Comparison of ENCODE assay signal across 8 cellular contexts in genomic region chr1:1890506-1891348, GRCh38. TPM values are rescaled to one million over a fixed set of nuclear protein-coding genes. Genes with fewer than 3 reads are reported as not detected.
DNase-seq lines count a peak whose midpoint lies in the region; ATAC-seq and TF ChIP-seq lines count a peak whose summit lies in the region.

Gene GNB1 (minus strand): TSS chr1:1891087. CDS start chr1:1825453, 65,634 bp downstream.

- peaks cover 69% of the 10 kb centered on the region for H3K4me1 ChIP-seq in CD4-positive, CD25-positive, alpha-beta regulatory T cell (ENCODE audit: control insufficient read depth, insufficient read depth, low read length, poor library complexity, severe bottlenecking)
- H3K4me1 ChIP-seq in endodermal cell (ENCODE audit: control insufficient read depth, insufficient read depth, low read length): peaks cover 9% of the 10 kb centered on the region
- peaks cover 22% of the 10 kb centered on the region for H3K4me1 ChIP-seq in mesodermal cell (ENCODE audit: control insufficient read depth, insufficient read depth, low read length, poor library complexity, severe bottlenecking)

- DNase-seq in CD4-positive, CD25-positive, alpha-beta regulatory T cell: peak; percentile 81 to 93 (median 90)
- DNase-seq in HK-2 (ENCODE audit: unreplicated experiment) (peak; percentile 90), NOMO-1 treated with dmso at 0.1 percent for 144 hours (lab: John Stamatoyannopoulos, UW; ENCODE audit: unreplicated experiment) (peak; percentile 49), endodermal cell (peak; percentile 92)
- DNase-seq in activated CD8-positive, alpha-beta memory T cell treated with anti-CD3 and anti-CD28 coated beads, Interleukin-2, amount 50 U/mL, for 1 hour (ENCODE audit: extremely low read depth): peak; percentile 53
- DNase-seq in stimulated activated CD8-positive, alpha-beta memory T cell treated with anti-CD3 and anti-CD28 coated beads, Interleukin-15, amount 100 ng/mL, for 1 hour (ENCODE audit: low read depth): peak; percentile 66

- peak within 1 kb of the TSS; percentile 92 for H3K9ac ChIP-seq in endodermal cell (ENCODE audit: extremely low read depth, low read length, poor library complexity, severe bottlenecking)

- TF ChIP-seq CTCF in endodermal cell (conservative IDR thresholded peaks at IDR 0.05): no peak

- no peaks in the 10 kb centered on the region for H3K27me3 ChIP-seq in CD4-positive, CD25-positive, alpha-beta regulatory T cell (ENCODE audit: control insufficient read depth, insufficient read depth, low read length)
- no peaks in the 10 kb centered on the region for H3K27me3 ChIP-seq in endodermal cell (ENCODE audit: control insufficient read depth, insufficient read depth, low read length, poor library complexity, severe bottlenecking)

- no peaks in the 10 kb centered on the region for H3K9me3 ChIP-seq in CD4-positive, CD25-positive, alpha-beta regulatory T cell (ENCODE audit: control insufficient read depth in 2 of 2, low read length in 2 of 2)
- H3K9me3 ChIP-seq in endodermal cell (ENCODE audit: control insufficient read depth, low read length) (no peaks in the 10 kb centered on the region), mesodermal cell (ENCODE audit: control insufficient read depth, low read length) (no peaks in the 10 kb centered on the region)

- H3K4me3 Mint-ChIP-seq in CD4-positive, CD25-positive, alpha-beta regulatory T cell: peak within 1 kb of the TSS; percentile 90 to 100 (median 96)
- H3K4me3 Mint-ChIP-seq in endodermal cell: peak within 1 kb of the TSS; percentile 79

- peak within 1 kb of the TSS; percentile 41 for H3K4me3 ChIP-seq in CD4-positive, CD25-positive, alpha-beta regulatory T cell (ENCODE audit: low read depth, low read length)
- H3K4me3 ChIP-seq in endodermal cell (ENCODE audit: low read length): peak within 1 kb of the TSS; percentile 98
- H3K4me3 ChIP-seq in mesodermal cell (ENCODE audit: extremely low read depth, insufficient read depth, low read length, poor library complexity, severe bottlenecking): peak within 1 kb of the TSS; percentile 67

- peaks cover 6% of the 10 kb centered on the region for H3K27me3 Mint-ChIP-seq in CD4-positive, CD25-positive, alpha-beta regulatory T cell
- peaks cover 2% of the 10 kb centered on the region for H3K27me3 Mint-ChIP-seq in endodermal cell (ENCODE audit: insufficient read depth)

- H3K36me3 ChIP-seq in CD4-positive, CD25-positive, alpha-beta regulatory T cell (ENCODE audit: control insufficient read depth, insufficient read depth, low read length): no peaks in the 10 kb centered on the region
- H3K36me3 ChIP-seq in endodermal cell (ENCODE audit: control insufficient read depth, insufficient read depth, low read length) (peaks cover 10% of the 10 kb centered on the region), mesodermal cell (ENCODE audit: control insufficient read depth, insufficient read depth, low read length) (peaks cover 29% of the 10 kb centered on the region)

- peaks cover 0 to 2% (median 0%) of the 10 kb centered on the region in 7 donors for H3K9me3 Mint-ChIP-seq in CD4-positive, CD25-positive, alpha-beta regulatory T cell
- H3K9me3 Mint-ChIP-seq in endodermal cell: no peaks in the 10 kb centered on the region

- 0% methylated on average over 137 of the region's 137 CpGs; no CpG with 5 or more reads in 1 of the 2 experiments for WGBS in endodermal cell (ENCODE audit: insufficient coverage in 1 of 2, insufficient read length in 1 of 2), 2 experiments
- 0% methylated on average over 65 to 78 of the region's 137 CpGs for WGBS in mesodermal cell (ENCODE audit: insufficient coverage in 2 of 2), 2 experiments

- peak; percentile 76 for ATAC-seq in CD4-positive, CD25-positive, alpha-beta regulatory T cell (ENCODE audit: low read depth in 2 of 2)
- peak; percentile 54 for ATAC-seq in GM19438 (IDR thresholded peaks at IDR 0.05; ENCODE audit: low read depth, unreplicated experiment)

- peak within 1 kb of the TSS; percentile 93 for H3K27ac ChIP-seq in CD4-positive, CD25-positive, alpha-beta regulatory T cell (ENCODE audit: insufficient read depth, low read length, poor library complexity, severe bottlenecking)
- H3K27ac ChIP-seq in endodermal cell (ENCODE audit: low read depth, low read length): peak within 1 kb of the TSS; percentile 93
- H3K27ac ChIP-seq in mesodermal cell (ENCODE audit: low read depth, low read length, severe bottlenecking): peak within 1 kb of the TSS; percentile 93

- H3K4me1 Mint-ChIP-seq in CD4-positive, CD25-positive, alpha-beta regulatory T cell: peaks cover 21 to 69% (median 49%) of the 10 kb centered on the region in 4 donors
- peaks cover 31% of the 10 kb centered on the region for H3K4me1 Mint-ChIP-seq in endodermal cell

- H3K36me3 Mint-ChIP-seq in CD4-positive, CD25-positive, alpha-beta regulatory T cell: no peaks in the 10 kb centered on the region
- peaks cover 15% of the 10 kb centered on the region for H3K36me3 Mint-ChIP-seq in endodermal cell (ENCODE audit: low read depth)

- H3K27ac Mint-ChIP-seq in CD4-positive, CD25-positive, alpha-beta regulatory T cell: peak within 1 kb of the TSS; percentile 95 to 96 (median 96)
- peak within 1 kb of the TSS; percentile 72 for H3K27ac Mint-ChIP-seq in endodermal cell

RNA-seq across cellular contexts. Expression of gene GNB1, which starts in this region (rescaled TPM):
- total RNA-seq in CD4-positive, CD25-positive, alpha-beta regulatory T cell: 242 TPM
- polyA plus RNA-seq in CD4-positive, CD25-positive, alpha-beta regulatory T cell: 100 to 1,000 TPM in 2 of 4 donors, 10 to 100 TPM in 2; 47.0 to 106 (median 78.3) TPM
- total RNA-seq in endodermal cell: 100 to 1,000 TPM; 369 to 371 TPM
- polyA plus RNA-seq in endodermal cell (2013, experiment 1 of 2): 346 TPM
- 334 TPM for polyA plus RNA-seq in endodermal cell (2013, experiment 2 of 2)
- 351 TPM for polyA plus RNA-seq in mesodermal cell (2013, experiment 1 of 2)
- 314 TPM for polyA plus RNA-seq in mesodermal cell (2013, experiment 2 of 2)

Comparison
In these comparisons a context has a peak if more than half of its experiments do, and no peak if none do; other contexts are left out.
1. Peak in every context shown above with its lines: DNase-seq, ATAC-seq, H3K4me3 ChIP-seq and H3K27ac ChIP-seq.
2. H3K4me3 ChIP-seq: peak in every context shown above with its lines; median percentile 98 in endodermal cell; 67 in mesodermal cell; 41 in CD4-positive, CD25-positive, alpha-beta regulatory T cell.